ENCODE assay signal across 1 cellular context in the genomic region with DNA sequence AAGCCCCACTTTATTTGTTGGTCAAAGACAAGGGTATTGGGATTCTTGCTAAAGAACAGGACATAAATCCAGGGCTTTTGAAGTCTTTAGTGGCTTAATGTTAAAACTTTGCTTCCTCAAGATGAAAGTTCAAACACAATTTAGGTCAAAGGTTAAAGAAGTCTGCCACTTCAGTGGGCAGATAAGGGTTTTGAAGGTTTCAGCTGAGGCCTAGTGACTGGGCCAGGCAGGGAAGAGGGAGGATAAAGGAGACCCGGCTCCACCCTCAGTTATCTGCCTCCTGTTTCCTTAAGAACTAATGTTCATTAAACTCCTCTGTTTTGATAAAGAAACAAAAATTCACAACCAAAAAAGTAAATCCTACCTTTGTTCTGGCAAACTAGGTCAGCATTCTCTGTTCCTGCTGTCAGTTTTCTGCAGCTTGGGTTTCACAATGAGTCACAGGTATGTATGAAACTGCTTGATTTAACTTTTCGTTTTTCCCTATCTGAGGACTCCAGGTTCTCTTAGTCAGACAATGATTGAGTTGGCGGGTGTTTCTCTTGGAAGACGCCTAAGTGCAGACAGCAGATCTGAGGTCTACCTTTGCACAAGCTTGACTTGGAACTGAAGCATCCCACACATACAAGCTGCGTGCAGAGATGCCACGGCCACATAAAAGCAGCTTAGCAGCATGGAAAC.
TF ChIP-seq lines count a peak whose summit lies in the region.

No MANE protein-coding gene starts in this region.

TF ChIP-seq in GM23338, 12 proteins besides CTCF, POLR2A, EP300 and RAD21 (continued from another document):
- TF ChIP-seq ZNF462 (CRISPR knock-in tag; IDR thresholded peaks at IDR 0.05) (no peak), JUNB (IDR thresholded peaks at IDR 0.05; ENCODE audit: unreplicated experiment) (no peak), EZH2 (IDR thresholded peaks at IDR 0.05; ENCODE audit: low read depth, unreplicated experiment) (no peak)
